In genomic region chr17:57876023-57876865, GRCh38 we compare ENCODE assay signal across 9 cellular contexts. TPM values are rescaled to one million over a fixed set of nuclear protein-coding genes. Genes with fewer than 3 reads are reported as not detected.
A peak's percentile ranks its signal among the peaks of the same experiment; 100 is the strongest.
DNase-seq lines count a peak whose midpoint lies in the region; ATAC-seq, FAIRE-seq and TF ChIP-seq lines count a peak whose summit lies in the region.
"Had no signal": no experiment of that assay in that cellular context is flagged by ENCODE, and none has a peak within 500 bp of the region (broad histone marks: within the 10 kb centered on the region; RNA-seq: fewer than 3 reads in every experiment).

No MANE protein-coding gene starts in this region.

- TF ChIP-seq RAD21 in GM12878 (IDR thresholded peaks at IDR 0.05; ENCODE audit: insufficient read depth, low read depth, low read length), result no peak

- no peak overlapping the region for H2AFZ ChIP-seq in GM12878 (ENCODE audit: control insufficient read depth, low read depth, low read length)

- H3K4me3 ChIP-seq in HUES6 (ENCODE audit: low read depth, low read length) (peak overlapping the region; percentile 22; the same call in 1 of the 2 replicates), GM12878 (no peak overlapping the region), kidney (ENCODE audit: low read length in 2 of 2) (no peak overlapping the region)

- FAIRE-seq in GM12878 (lab: Jason Lieb, UNC), result no peak
- no peak for FAIRE-seq in kidney (lab: Jason Lieb, UNC)

- SMC1A ChIA-PET in GM12878 (lab: Charles Lee; ENCODE audit: uncharacterized antibody, unreplicated experiment), result interaction anchor here (0.9 to 1.5 kb wide), 3 partner anchors 15 to 124 kb away, joined by 3 to 5 read pairs (median 4); no protein-coding TSS in a partner anchor

- H3K4me3 Mint-ChIP-seq in naive thymus-derived CD8-positive, alpha-beta T cell, result peak overlapping the region in 3 of 10 donors; percentile 0 to 74 (median 42)

- TF ChIP-seq CTCF in GM12878 (IDR thresholded peaks at IDR 0.05 in 2 of 3, conservative IDR thresholded peaks at IDR 0.05 in 1 of 3; ENCODE audit: control insufficient read depth in 2 of 3, extremely low read depth in 1 of 3, insufficient read depth in 1 of 3, low read depth in 3 of 3, low read length in 3 of 3) (no peak), kidney (IDR thresholded peaks at IDR 0.05; ENCODE audit: borderline replicate concordance, extremely low read depth, insufficient read depth) (no peak)

- H3K36me3 ChIP-seq in HUES6 (ENCODE audit: control insufficient read depth, insufficient read depth, low read length), result no peaks in the 10 kb centered on the region
- no peaks in the 10 kb centered on the region for H3K36me3 ChIP-seq in GM12878 (ENCODE audit: control insufficient read depth in 2 of 2, insufficient read depth in 2 of 2, low read length in 1 of 2)
- H3K36me3 ChIP-seq in kidney (ENCODE audit: control insufficient read depth in 1 of 2, insufficient read depth in 2 of 2, low read length in 2 of 2), result peaks cover 11 to 16% of the 10 kb centered on the region in 2 donors

- peaks cover 4 to 31% (median 18%) of the 10 kb centered on the region in 5 donors for H3K27me3 Mint-ChIP-seq in naive thymus-derived CD8-positive, alpha-beta T cell

- 69% methylated on average over 15 of the region's 15 CpGs for WGBS in GM12878 (ENCODE audit: insufficient coverage, insufficient replicate concordance, low lambda C conversion rate, missing lambda C conversion rate)

- H3K27ac ChIP-seq in HUES6 (ENCODE audit: low read depth, low read length), result peak overlapping the region; percentile 53; the same call in 1 of the 2 replicates
- no peak overlapping the region for H3K27ac ChIP-seq in GM12878 (ENCODE audit: control insufficient read depth, insufficient read depth)
- H3K27ac ChIP-seq in kidney (ENCODE audit: low read depth in 2 of 2, low read length in 2 of 2), result peak overlapping the region in 1 of 2 donors; percentile 79
- peak overlapping the region; percentile 97 for H3K27ac ChIP-seq in substantia nigra (ENCODE audit: low read depth, low read length, poor library complexity, severe bottlenecking)

- H4K20me1 ChIP-seq in GM12878 (ENCODE audit: control insufficient read depth, insufficient read depth), result no peaks in the 10 kb centered on the region

- DNase-seq in GM12878 (ENCODE audit: low read depth, low spot score), result no peak
- peak; percentile 51 for DNase-seq in kidney
- DNase-seq in substantia nigra (lab: John Stamatoyannopoulos, UW), result no peak
- DNase-seq in naive thymus-derived CD8-positive, alpha-beta T cell, result no peak
- DNase-seq in stimulated activated CD8-positive, alpha-beta memory T cell treated with anti-CD3 and anti-CD28 coated beads, Interleukin-4, amount 100 ng/mL, for 48 hours, result no peak
- DNase-seq: SIG-M5 had no signal

- H3K27ac Mint-ChIP-seq in naive thymus-derived CD8-positive, alpha-beta T cell, result peak overlapping the region in 3 of 10 donors; percentile 14 to 22 (median 15)

- intact Hi-C loops in GM12878 (cut with micrococcal nuclease; ENCODE audit: unreplicated experiment) (no loop called here), kidney (cut with DNase I) (no loop called here)

- no peaks in the 10 kb centered on the region for H3K36me3 Mint-ChIP-seq in naive thymus-derived CD8-positive, alpha-beta T cell

- H3K79me2 ChIP-seq in GM12878 (ENCODE audit: control insufficient read depth, insufficient read depth, low read length), result no peaks in the 10 kb centered on the region

- RAD21 ChIA-PET in GM12878 (lab: Charles Lee; ENCODE audit: unreplicated experiment), result interaction anchor here (1.2 to 1.5 kb wide), 2 partner anchors 16 to 117 kb away, joined by 3 to 4 read pairs; no protein-coding TSS in a partner anchor

- no peaks in the 10 kb centered on the region for H3K9me3 Mint-ChIP-seq in naive thymus-derived CD8-positive, alpha-beta T cell

- H3K4me1 Mint-ChIP-seq in naive thymus-derived CD8-positive, alpha-beta T cell, result peaks cover 12 to 30% (median 29%) of the 10 kb centered on the region in 4 donors

- ATAC-seq in GM12878 (peak; percentile 46), HG03139 (IDR thresholded peaks at IDR 0.05; ENCODE audit: unreplicated experiment) (no peak), GM18502 (IDR thresholded peaks at IDR 0.05; ENCODE audit: poor library complexity, unreplicated experiment) (no peak)
- ATAC-seq in naive thymus-derived CD8-positive, alpha-beta T cell, result no peak

- in situ Hi-C loops in GM12878 (cut with MboI), result no loop called here

- no peak for TF ChIP-seq POLR2A in GM12878 (IDR thresholded peaks at IDR 0.05; ENCODE audit: low read depth, low read length)

- BruUV-seq in GM12878 (replicated peaks; lab: Mats Ljungman, UMichigan), result no TSS peak

- H3K4me2 ChIP-seq in GM12878 (ENCODE audit: control insufficient read depth, insufficient read depth), result no peak overlapping the region

- H3K9me3 ChIP-seq in HUES6 (ENCODE audit: control insufficient read depth, insufficient read depth, low read depth, low read length) (no peaks in the 10 kb centered on the region), GM12878 (replicated peaks; ENCODE audit: control insufficient read depth, insufficient read depth, low read length) (no peaks in the 10 kb centered on the region; the same call in 2 of the 3 replicates), kidney (ENCODE audit: control insufficient read depth in 1 of 2, low read length in 2 of 2) (no peaks in the 10 kb centered on the region)

- H3K27me3 ChIP-seq in HUES6 (ENCODE audit: control insufficient read depth, insufficient read depth, low read length), result peaks cover 10% of the 10 kb centered on the region; the same call in 1 of the 2 replicates
- H3K27me3 ChIP-seq in GM12878 (replicated peaks in 1 of 2; ENCODE audit: control insufficient read depth in 2 of 2, insufficient read depth in 2 of 2, low read length in 1 of 2), result peaks cover 0 to 1% of the 10 kb centered on the region in 2 experiments; a peak in 2 of 4 replicates

- H3K9ac ChIP-seq in HUES6 (ENCODE audit: low read length) (peak overlapping the region; percentile 57), GM12878 (ENCODE audit: control insufficient read depth, insufficient read depth, low read length) (no peak overlapping the region), kidney (ENCODE audit: low read length in 2 of 2) (no peak overlapping the region)

- CTCF ChIA-PET in GM12878 (lab: Yijun Ruan, JAX), result interaction anchor here (0.8 to 5.9 kb wide), 3 partner anchors 15 to 45 kb away, joined by 3 to 23 read pairs (median 6); no protein-coding TSS in a partner anchor

- no peak for TF ChIP-seq EP300 in GM12878 (IDR thresholded peaks at IDR 0.05; ENCODE audit: borderline replicate concordance in 1 of 2, control insufficient read depth in 1 of 2, low read depth in 2 of 2, low read length in 2 of 2)

- H3K4me1 ChIP-seq in HUES6 (ENCODE audit: control insufficient read depth, insufficient read depth, low read length) (peaks cover 76% of the 10 kb centered on the region), GM12878 (ENCODE audit: control insufficient read depth, insufficient read depth, low read length) (peaks cover 8% of the 10 kb centered on the region), kidney (ENCODE audit: control insufficient read depth in 1 of 2, insufficient read depth in 1 of 2, low read depth in 1 of 2, low read length in 2 of 2) (peaks cover 20 to 43% of the 10 kb centered on the region in 2 donors)

- POLR2A ChIA-PET in GM12878 (lab: Charles Lee), result no interaction called here
- POLR2A ChIA-PET in naive thymus-derived CD8-positive, alpha-beta T cell (lab: Charles Lee), result interaction anchor here (2.0 kb wide), 1 partner anchor 25 kb away, joined by 6 read pairs; no protein-coding TSS in a partner anchor

TF ChIP-seq in GM12878, 131 proteins besides CTCF, POLR2A, EP300 and RAD21 (continues in another document):
- TF ChIP-seq MEF2B (IDR thresholded peaks at IDR 0.05; ENCODE audit: partially characterized antibody, poor library complexity, severe bottlenecking), result no peak
- no peak for TF ChIP-seq EGR1 (IDR thresholded peaks at IDR 0.05; ENCODE audit: borderline replicate concordance in 1 of 2, low read depth in 2 of 2, low read length in 2 of 2)
- no peak for TF ChIP-seq TCF7 (IDR thresholded peaks at IDR 0.05; ENCODE audit: borderline replicate concordance)
- no peak for TF ChIP-seq CBX5 (IDR thresholded peaks at IDR 0.05; ENCODE audit: low read depth)
- no peak for TF ChIP-seq ZNF384 (IDR thresholded peaks at IDR 0.05; ENCODE audit: borderline replicate concordance, low read depth, low read length)
- no peak for TF ChIP-seq NRF1 (conservative IDR thresholded peaks at IDR 0.05; ENCODE audit: low read depth, low read length)
- no peak for TF ChIP-seq ATF3 (IDR thresholded peaks at IDR 0.05; ENCODE audit: borderline replicate concordance, extremely low read depth, low read depth, low read length)

RNA-seq across cellular contexts. Expression of gene MRPS23, which starts 26.4 kb away (rescaled TPM):
- 29.8 and 30.2 TPM in 2 replicates for total RNA-seq in GM12878 (2013; cell fraction: nucleolus; rRNA removed)
- 52.0 and 65.3 TPM in 2 replicates for total RNA-seq in GM12878 (2014; rRNA removed)
- 74.9 and 87.0 TPM in 2 replicates for total RNA-seq in GM12878 (2014; rRNA removed; fragmentation: Illumina TruSeq; extraction: Trizol)
- 69.0 and 76.8 TPM in 2 replicates for total RNA-seq in GM12878 (2021)
- 41.5 TPM for polyA plus RNA-seq in GM12878 (2011; ENCODE audit: low read depth)
- polyA plus RNA-seq in GM12878 (2011; rRNA removed), result 76.8 and 84.7 TPM in 2 replicates
- 40.3 and 58.5 TPM in 2 replicates for polyA plus RNA-seq in GM12878 (2011; cell fraction: cytosol; rRNA removed)
- polyA plus RNA-seq in GM12878 (2011; cell fraction: nucleus; rRNA removed), result 32.9 and 47.2 TPM in 2 replicates
- 41.4 and 49.7 TPM in 2 replicates for polyA plus RNA-seq in GM12878 (2012)
- 51.8 and 75.0 TPM in 2 replicates for polyA plus RNA-seq in GM12878 (2014; fragmentation: Illumina TruSeq; extraction: Trizol)
- polyA plus RNA-seq in GM12878 (2014; fragmentation: Nextera tagmentation; extraction: Ambion mirVana), result 100 to 1,000 TPM; 186 to 237 TPM
- 88.9 and 95.3 TPM in 2 replicates for polyA plus RNA-seq in GM12878 (2014; rRNA removed)
- 100 to 1,000 TPM; 116 to 120 TPM for polyA plus RNA-seq in GM12878 (2016; fragmentation: Nextera tagmentation; extraction: Ambion mirVana)
- polyA minus RNA-seq in GM12878 (2011; rRNA and poly(A)+ RNA removed), result 18.6 and 25.4 TPM in 2 replicates
- 5.7 and 8.6 TPM in 2 replicates for polyA minus RNA-seq in GM12878 (2011; cell fraction: cytosol; rRNA and poly(A)+ RNA removed)
- polyA minus RNA-seq in GM12878 (2011; cell fraction: nucleus; rRNA and poly(A)+ RNA removed), result 13.5 and 23.5 TPM in 2 replicates
- total RNA-seq in kidney, result 40.2 TPM
- polyA plus RNA-seq in kidney (ENCODE audit: insufficient read depth, low read depth, low replicate concordance), result 75.3 TPM
- total RNA-seq in naive thymus-derived CD8-positive, alpha-beta T cell, result 10 to 100 TPM; 31.6 to 33.7 TPM
- polyA plus RNA-seq in naive thymus-derived CD8-positive, alpha-beta T cell, result 10 to 100 TPM; 41.1 to 42.8 (median 41.6) TPM
